ENCODE assay signal across 20 cellular contexts in genomic region chr16:3243882-3244281, GRCh38. TPM values are rescaled to one million over a fixed set of nuclear protein-coding genes. Genes with fewer than 3 reads are reported as not detected.
"Had no signal": no experiment of that assay in that cellular context is flagged by ENCODE, and none has a peak within 500 bp of the region (broad histone marks: within the 10 kb centered on the region; RNA-seq: fewer than 3 reads in every experiment).

No MANE protein-coding gene starts in this region.

- H3K36me3 ChIP-seq: esophagus squamous epithelium, sigmoid colon, thoracic aorta had no signal

- H3K27ac ChIP-seq: esophagus squamous epithelium, sigmoid colon, thoracic aorta had no signal

- H3K9me3 Mint-ChIP-seq: activated B cell treated with CpG ODN at 0.5 μM for 24 hours; activated CD4-positive, alpha-beta T cell treated with anti-CD3 and anti-CD28 coated beads, Interleukin-2, amount 10 ng/mL, durations not matched to agents 7 days and 5 days; central memory CD8-positive, alpha-beta T cell; natural killer cell; stimulated activated naive CD8-positive, alpha-beta T cell treated with anti-CD3 and anti-CD28 coated beads, Interleukin-15, Interleukin-2, amounts not matched to agents 100 ng/mL and 50 ng/mL, for 24 hours had no signal

- H3K27ac Mint-ChIP-seq: activated B cell treated with CpG ODN at 0.5 μM for 24 hours; activated CD4-positive, alpha-beta T cell treated with anti-CD3 and anti-CD28 coated beads, Interleukin-2, amount 10 ng/mL, durations not matched to agents 7 days and 5 days; natural killer cell; stimulated activated naive CD8-positive, alpha-beta T cell treated with anti-CD3 and anti-CD28 coated beads, Interleukin-15, Interleukin-2, amounts not matched to agents 100 ng/mL and 50 ng/mL, for 24 hours; T-helper 17 cell had no signal

- H3K4me1 ChIP-seq: esophagus squamous epithelium, sigmoid colon had no signal

- FAIRE-seq: TTC549 had no signal

- H3K36me3 Mint-ChIP-seq: natural killer cell had no signal

- H3K27me3 ChIP-seq: sigmoid colon had no signal

- H3K4me3 Mint-ChIP-seq: activated B cell treated with CpG ODN at 0.5 μM for 24 hours; activated CD4-positive, alpha-beta T cell treated with anti-CD3 and anti-CD28 coated beads, Interleukin-2, amount 10 ng/mL, durations not matched to agents 7 days and 5 days; central memory CD8-positive, alpha-beta T cell; natural killer cell; stimulated activated naive CD8-positive, alpha-beta T cell treated with anti-CD3 and anti-CD28 coated beads, Interleukin-15, Interleukin-2, amounts not matched to agents 100 ng/mL and 50 ng/mL, for 24 hours; T-helper 17 cell had no signal

- H3K4me1 Mint-ChIP-seq: activated B cell treated with CpG ODN at 0.5 μM for 24 hours; activated CD4-positive, alpha-beta T cell treated with anti-CD3 and anti-CD28 coated beads, Interleukin-2, amount 10 ng/mL, durations not matched to agents 7 days and 5 days; central memory CD8-positive, alpha-beta T cell; natural killer cell; T-helper 17 cell had no signal

- DNase-seq: activated B cell treated with CpG ODN at 0.5 μM for 24 hours; activated CD4-positive, alpha-beta T cell treated with anti-CD3 and anti-CD28 coated beads, Interleukin-2, amount 10 ng/mL, durations not matched to agents 7 days and 5 days; activated T-cell treated with anti-CD3 and anti-CD28 coated beads, Interleukin-2, amount 50 U/mL, for 48 hours; esophagus squamous epithelium; foreskin fibroblast; head of caudate nucleus; natural killer cell; sigmoid colon; stimulated activated CD4-positive, alpha-beta T cell treated with anti-CD3 and anti-CD28 coated beads, Interleukin-4, amount 100 ng/mL, for 1 hour; stimulated activated CD8-positive, alpha-beta memory T cell treated with anti-CD3 and anti-CD28 coated beads, Interleukin-4, amount 100 ng/mL, for 48 hours; T-helper 17 cell had no signal

- H3K9me3 ChIP-seq: esophagus squamous epithelium, sigmoid colon, thoracic aorta had no signal

- H3K27me3 Mint-ChIP-seq: activated CD4-positive, alpha-beta T cell treated with anti-CD3 and anti-CD28 coated beads, Interleukin-2, amount 10 ng/mL, durations not matched to agents 7 days and 5 days had no signal

- H3K4me3 ChIP-seq: esophagus squamous epithelium, sigmoid colon, thoracic aorta had no signal

RNA-seq across cellular contexts. Expression of gene MEFV, which starts 12.6 kb away (rescaled TPM):
- total RNA-seq: activated B cell treated with CpG ODN at 0.5 μM for 24 hours, dermis microvascular lymphatic vessel endothelial cell, pulmonary artery endothelial cell had no signal

RNA-seq across cellular contexts. Expression of gene OR1F1, which starts 55.9 kb away (rescaled TPM):
- total RNA-seq: activated B cell treated with CpG ODN at 0.5 μM for 24 hours; activated CD4-positive, alpha-beta T cell treated with anti-CD3 and anti-CD28 coated beads, Interleukin-2, amount 10 ng/mL, durations not matched to agents 7 days and 5 days; dermis microvascular lymphatic vessel endothelial cell; esophagus squamous epithelium; left lobe of liver; mucosa of gallbladder; natural killer cell; sigmoid colon; T-helper 17 cell; thoracic aorta; ureter had no signal
